Comparison of ENCODE assay signal across 11 cellular contexts in the genomic region with DNA sequence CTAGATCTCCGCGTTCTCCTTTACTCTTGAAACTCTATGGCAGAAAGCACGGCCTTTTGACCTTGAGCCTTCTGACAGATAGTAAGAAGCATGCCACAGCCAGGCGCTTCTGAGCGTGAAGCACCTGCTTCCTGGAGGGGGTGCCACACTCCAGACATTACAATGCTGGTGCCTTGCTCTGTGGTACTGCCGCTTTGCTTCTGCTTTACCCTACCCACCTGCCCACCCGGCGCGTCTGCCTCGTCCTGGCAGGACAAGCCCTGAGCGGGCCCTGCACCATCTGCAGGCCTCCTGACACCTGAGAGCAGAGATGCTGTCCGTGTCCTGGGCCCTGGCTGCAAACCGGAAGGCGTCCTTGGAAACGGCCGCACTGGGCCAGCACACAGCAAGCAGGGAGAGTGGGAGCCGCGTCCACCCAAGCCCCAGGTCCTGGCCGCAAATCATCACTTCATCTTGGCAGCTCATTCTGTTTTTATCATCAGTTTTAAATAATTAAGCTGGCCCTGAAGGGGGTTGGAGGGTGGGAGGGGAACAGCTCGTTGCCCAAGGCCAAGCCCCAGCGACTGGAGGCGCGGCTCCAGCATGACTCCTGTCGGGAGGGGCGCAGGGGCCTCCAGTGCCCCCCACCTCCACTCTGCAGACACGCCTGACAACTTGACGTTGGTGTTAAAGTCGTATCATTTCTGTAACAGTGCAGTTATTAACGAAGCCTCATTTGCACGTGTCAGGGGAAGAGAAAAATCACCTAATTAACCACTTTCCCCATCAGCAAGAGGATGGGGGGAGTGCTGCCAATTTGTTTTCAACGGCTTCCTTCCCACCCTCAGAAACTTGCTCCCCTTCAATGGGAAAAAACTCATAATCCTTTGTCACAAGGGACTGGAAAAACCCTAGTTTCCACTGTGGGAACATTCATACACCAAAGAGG.
DNase-seq lines count a peak whose midpoint lies in the region; ATAC-seq and TF ChIP-seq lines count a peak whose summit lies in the region.
"Had no signal": no experiment of that assay in that cellular context is flagged by ENCODE, and none has a peak within 500 bp of the region (broad histone marks: within the 10 kb centered on the region; RNA-seq: fewer than 3 reads in every experiment).

No MANE protein-coding gene starts in this region.

- no peak overlapping the region for H3K27ac Mint-ChIP-seq in activated CD8-positive, alpha-beta memory T cell treated with anti-CD3 and anti-CD28 coated beads, Interleukin-2, amount 10 ng/mL, durations not matched to agents 7 days and 5 days
- no peak overlapping the region for H3K27ac Mint-ChIP-seq in nephron progenitor cell

- H3K27ac ChIP-seq in spleen = peak overlapping the region in 5 of 8 donors; percentile 37 to 81 (median 48)
- H3K27ac ChIP-seq: body of pancreas had no signal

- H3K4me3 ChIP-seq in spleen (peak overlapping the region in 1 of 8 donors; percentile 13), lower leg skin (ENCODE audit: low read depth, poor library complexity, severe bottlenecking) (no peak overlapping the region)
- H3K4me3 ChIP-seq: body of pancreas had no signal

- H3K4me3 Mint-ChIP-seq in activated CD8-positive, alpha-beta memory T cell treated with anti-CD3 and anti-CD28 coated beads, Interleukin-2, amount 10 ng/mL, durations not matched to agents 7 days and 5 days = no peak overlapping the region
- no peak overlapping the region for H3K4me3 Mint-ChIP-seq in nephron progenitor cell

- H3K9me3 ChIP-seq in spleen = no peaks in the 10 kb centered on the region
- H3K9me3 ChIP-seq: body of pancreas had no signal

- H3K4me1 Mint-ChIP-seq in activated CD8-positive, alpha-beta memory T cell treated with anti-CD3 and anti-CD28 coated beads, Interleukin-2, amount 10 ng/mL, durations not matched to agents 7 days and 5 days = peaks cover 32% of the 10 kb centered on the region
- peaks cover 89% of the 10 kb centered on the region for H3K4me1 Mint-ChIP-seq in nephron progenitor cell

- no peaks in the 10 kb centered on the region for H3K27me3 ChIP-seq in spleen (replicated peaks in 1 of 7)
- H3K27me3 ChIP-seq: body of pancreas had no signal

- peaks cover 6% of the 10 kb centered on the region for H3K36me3 Mint-ChIP-seq in activated CD8-positive, alpha-beta memory T cell treated with anti-CD3 and anti-CD28 coated beads, Interleukin-2, amount 10 ng/mL, durations not matched to agents 7 days and 5 days
- H3K36me3 Mint-ChIP-seq in nephron progenitor cell (ENCODE audit: low read depth) = peaks cover 6% of the 10 kb centered on the region

- intact Hi-C loops in spleen (cut with DNase I; ENCODE audit: low total_unique reads) = no loop called here
- intact Hi-C loops in lower leg skin (cut with DNase I; ENCODE audit: low total_unique reads) = no loop called here

- no peaks in the 10 kb centered on the region for H3K9me3 Mint-ChIP-seq in activated CD8-positive, alpha-beta memory T cell treated with anti-CD3 and anti-CD28 coated beads, Interleukin-2, amount 10 ng/mL, durations not matched to agents 7 days and 5 days (ENCODE audit: low read depth)
- no peaks in the 10 kb centered on the region for H3K9me3 Mint-ChIP-seq in nephron progenitor cell

- no peak for ATAC-seq in activated CD8-positive, alpha-beta memory T cell treated with anti-CD3 and anti-CD28 coated beads, Interleukin-2, amount 10 ng/mL, durations not matched to agents 7 days and 5 days
- ATAC-seq in HG02763 (IDR thresholded peaks at IDR 0.05; ENCODE audit: unreplicated experiment) = peak; percentile 61
- ATAC-seq: body of pancreas, left lobe of liver had no signal

- H3K36me3 ChIP-seq in spleen = peaks cover 0 to 9% (median 0%) of the 10 kb centered on the region in 6 donors

- DNase-seq in activated CD8-positive, alpha-beta memory T cell treated with anti-CD3 and anti-CD28 coated beads, Interleukin-2, amount 10 ng/mL, durations not matched to agents 7 days and 5 days = peak; percentile 47
- DNase-seq in activated CD8-positive, alpha-beta memory T cell treated with anti-CD3 and anti-CD28 coated beads, Interleukin-2, amount 50 U/mL, for 48 hours = no peak
- DNase-seq in UCSD-AML1 (lab: John Stamatoyannopoulos, UW; ENCODE audit: unreplicated experiment) = peak; percentile 15
- peak; percentile 92 for DNase-seq in spleen
- no peak for DNase-seq in lower leg skin (ENCODE audit: low spot score in 2 of 2)
- DNase-seq in nephron progenitor cell = no peak
- no peak for DNase-seq in GDM1 (lab: John Stamatoyannopoulos, UW)
- DNase-seq: NCI-H524 had no signal

- 49 to 63% (median 57%) methylated on average over 30 to 31 of the region's 31 CpGs for WGBS in spleen, 5 donors
- 86 to 89% methylated on average over 31 of the region's 31 CpGs for WGBS in lower leg skin, 2 donors

- no peaks in the 10 kb centered on the region for H3K27me3 Mint-ChIP-seq in activated CD8-positive, alpha-beta memory T cell treated with anti-CD3 and anti-CD28 coated beads, Interleukin-2, amount 10 ng/mL, durations not matched to agents 7 days and 5 days
- peaks cover 8% of the 10 kb centered on the region for H3K27me3 Mint-ChIP-seq in nephron progenitor cell (ENCODE audit: low read depth, poor library complexity)

- TF ChIP-seq POLR2A in spleen (IDR thresholded peaks at IDR 0.05) (no peak), lower leg skin (IDR thresholded peaks at IDR 0.05) (no peak)

- CTCF ChIA-PET in activated CD8-positive, alpha-beta memory T cell treated with anti-CD3 and anti-CD28 coated beads, Interleukin-2, amount 10 ng/mL, durations not matched to agents 7 days and 5 days (lab: Charles Lee) = interaction anchor here (1.1 kb wide), 1 partner anchor 390 kb away, joined by 3 read pairs; no protein-coding TSS in a partner anchor

- peaks cover 14 to 74% (median 62%) of the 10 kb centered on the region in 6 donors for H3K4me1 ChIP-seq in spleen
- H3K4me1 ChIP-seq: body of pancreas had no signal

- TF ChIP-seq CTCF in spleen (IDR thresholded peaks at IDR 0.05 in 8 of 11, conservative IDR thresholded peaks at IDR 0.05 in 3 of 11) (peak in 8 of 11 experiments; percentile 14 to 67 (median 39)), lower leg skin (IDR thresholded peaks at IDR 0.05) (no peak), nephron progenitor cell (IDR thresholded peaks at IDR 0.05) (no peak)

Comparison
In these comparisons a context has a peak if more than half of its experiments do, and no peak if none do; other contexts are left out.
1. DNase-seq: peak in activated CD8-positive, alpha-beta memory T cell treated with anti-CD3 and anti-CD28 coated beads, Interleukin-2, amount 10 ng/mL, durations not matched to agents 7 days and 5 days (single experiment), UCSD-AML1 (single experiment) and spleen (single experiment); none in activated CD8-positive, alpha-beta memory T cell treated with anti-CD3 and anti-CD28 coated beads, Interleukin-2, amount 50 U/mL, for 48 hours (single experiment), lower leg skin (0 of 2), nephron progenitor cell (single experiment) and GDM1 (single experiment).
2. CTCF ChIP-seq: peak in spleen (8 of 11); none in lower leg skin (0 of 3) and nephron progenitor cell (single experiment).